Comparison of ENCODE assay signal across 1 cellular context in genomic region chrX:49071877-49072711, GRCh38.
TF ChIP-seq lines count a peak whose summit lies in the region.

No MANE protein-coding gene starts in this region.

TF ChIP-seq in H1, 55 proteins besides CTCF, POLR2A, EP300 and RAD21:
- peak; percentile 37; the same call in 1 of the 2 replicates for TF ChIP-seq MAX (IDR thresholded peaks at IDR 0.05)
- no peak for TF ChIP-seq CBX8 (IDR thresholded peaks at IDR 0.05; ENCODE audit: borderline replicate concordance, low read depth, low read length)
- 0 out of 4 replicates have a peak, but pooled peaks of 1 of the 2 experiments have one; percentile 7 for TF ChIP-seq SIN3A (conservative IDR thresholded peaks at IDR 0.05 in 1 of 2, IDR thresholded peaks at IDR 0.05 in 1 of 2; ENCODE audit: low read depth in 1 of 2, low read length in 2 of 2)
- TF ChIP-seq BRCA1 (IDR thresholded peaks at IDR 0.05; ENCODE audit: low read depth, low read length): no peak
- peak; percentile 31; the same call in 1 of the 2 replicates for TF ChIP-seq SP2 (IDR thresholded peaks at IDR 0.05; ENCODE audit: low read length)
- TF ChIP-seq YY1 (IDR thresholded peaks at IDR 0.05; ENCODE audit: low read depth, low read length): no peak
- TF ChIP-seq RBBP5 (IDR thresholded peaks at IDR 0.05; ENCODE audit: borderline replicate concordance, low read depth, low read length): no peak
- peak; percentile 77 for TF ChIP-seq E2F6 (IDR thresholded peaks at IDR 0.05)
- no peak for TF ChIP-seq TEAD4 (IDR thresholded peaks at IDR 0.05; ENCODE audit: low read depth, low read length)
- TF ChIP-seq SP1 (IDR thresholded peaks at IDR 0.05; ENCODE audit: low read depth, low read length): peak; percentile 88
- no peak for TF ChIP-seq CEBPB (IDR thresholded peaks at IDR 0.05; ENCODE audit: low read depth, low read length)
- no peak for TF ChIP-seq FOSL1 (IDR thresholded peaks at IDR 0.05; ENCODE audit: insufficient read depth, low read depth, low read length)
- no peak for TF ChIP-seq BACH1 (IDR thresholded peaks at IDR 0.05; ENCODE audit: low read length)
- no peak for TF ChIP-seq BCL11A (IDR thresholded peaks at IDR 0.05; ENCODE audit: low read depth in 2 of 2, low read length in 2 of 2)
- peak; percentile 65; the same call in 1 of the 2 replicates for TF ChIP-seq CHD2 (IDR thresholded peaks at IDR 0.05; ENCODE audit: low read length)
- TF ChIP-seq USF2 (IDR thresholded peaks at IDR 0.05; ENCODE audit: low read length): no peak
- peak; percentile 78 for TF ChIP-seq NRF1 (IDR thresholded peaks at IDR 0.05; ENCODE audit: low read depth, low read length)
TF ChIP-seq in H1: peak in this region for 7.
